Comparison of ENCODE assay signal across 12 cellular contexts in the genomic region with DNA sequence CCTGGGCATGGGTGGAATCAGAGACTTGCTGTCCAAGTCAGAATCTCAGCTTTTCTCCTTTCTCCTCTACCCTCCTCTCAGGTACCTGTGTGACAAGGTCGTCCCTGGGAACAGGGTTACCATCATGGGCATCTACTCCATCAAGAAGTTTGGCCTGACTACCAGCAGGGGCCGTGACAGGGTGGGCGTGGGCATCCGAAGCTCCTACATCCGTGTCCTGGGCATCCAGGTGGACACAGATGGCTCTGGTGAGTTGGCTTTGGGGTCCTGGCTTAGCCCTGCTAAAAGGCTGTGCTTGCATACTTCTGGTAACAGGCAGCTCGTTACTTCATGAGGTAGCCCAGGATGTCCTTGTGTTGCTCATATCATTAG. TPM values are rescaled to one million over a fixed set of nuclear protein-coding genes. Genes with fewer than 3 reads are reported as not detected.
DNase-seq lines count a peak whose midpoint lies in the region; ATAC-seq and TF ChIP-seq lines count a peak whose summit lies in the region.
"Had no signal": no experiment of that assay in that cellular context is flagged by ENCODE, and none has a peak within 500 bp of the region (broad histone marks: within the 10 kb centered on the region; RNA-seq: fewer than 3 reads in every experiment).

No MANE protein-coding gene starts in this region.

- H3K9me3 ChIP-seq in transverse colon = no peaks in the 10 kb centered on the region

- H3K27ac ChIP-seq in transverse colon = peak overlapping the region in 3 of 4 donors; percentile 52 to 64 (median 56)
- H3K27ac ChIP-seq: epithelial cell of prostate, parathyroid adenoma had no signal

- TF ChIP-seq CTCF in transverse colon (IDR thresholded peaks at IDR 0.05) = no peak

- ATAC-seq in HG03571 (IDR thresholded peaks at IDR 0.05; ENCODE audit: unreplicated experiment) = peak; percentile 1
- ATAC-seq in effector memory CD8-positive, alpha-beta T cell (replicated peaks) = no peak
- ATAC-seq in GM21619 (IDR thresholded peaks at IDR 0.05; ENCODE audit: unreplicated experiment) = no peak
- no peak for ATAC-seq in HG02678 (IDR thresholded peaks at IDR 0.05; ENCODE audit: unreplicated experiment)

- TF ChIP-seq EP300 in transverse colon (IDR thresholded peaks at IDR 0.05; ENCODE audit: low read depth) = no peak

- H3K27me3 ChIP-seq in transverse colon = no peaks in the 10 kb centered on the region

- no peak for TF ChIP-seq POLR2A in transverse colon (IDR thresholded peaks at IDR 0.05)

- no peak for DNase-seq in T-helper 2 cell treated with Interferon-gamma antibody and Interleukin-4, amounts not matched to agents 5 μg/mL and 100 μg/mL, for 36 hours (ENCODE audit: low spot score)
- DNase-seq in T-helper 2 cell = no peak
- DNase-seq in effector memory CD8-positive, alpha-beta T cell = no peak
- DNase-seq in transverse colon = no peak
- DNase-seq in 8988T = no peak
- DNase-seq: GOT3 had no signal

- H3K4me1 ChIP-seq in transverse colon = no peaks in the 10 kb centered on the region
- H3K4me1 ChIP-seq: parathyroid adenoma had no signal

- H3K27ac Mint-ChIP-seq in T-helper 2 cell treated with Interferon-gamma antibody and Interleukin-4, amounts not matched to agents 5 μg/mL and 100 μg/mL, for 36 hours = peak overlapping the region; percentile 60
- peak overlapping the region; percentile 64 to 90 for H3K27ac Mint-ChIP-seq in effector memory CD8-positive, alpha-beta T cell

- in situ Hi-C loops in transverse colon (cut with MboI; ENCODE audit: low pct_ligation_motif_present in 1 of 4, low pct_unique_long_range_greater_than_20kb in 1 of 4, low sequenced_read_pairs in 3 of 4) = loop anchor here in 1 of 4 donors (25.0 kb wide), 2 partner anchors 327 to 702 kb away; no protein-coding TSS in a partner anchor

- WGBS in transverse colon (ENCODE audit: low coverage in 1 of 2), 2 donors = 69% methylated on average over 6 of the region's 6 CpGs; no CpG with 5 or more reads in 1 of the 2 donors

- no peaks in the 10 kb centered on the region for H3K27me3 Mint-ChIP-seq in T-helper 2 cell treated with Interferon-gamma antibody and Interleukin-4, amounts not matched to agents 5 μg/mL and 100 μg/mL, for 36 hours (ENCODE audit: low read depth)
- H3K27me3 Mint-ChIP-seq in effector memory CD8-positive, alpha-beta T cell = no peaks in the 10 kb centered on the region

- peaks cover 9% of the 10 kb centered on the region for H3K4me1 Mint-ChIP-seq in T-helper 2 cell treated with Interferon-gamma antibody and Interleukin-4, amounts not matched to agents 5 μg/mL and 100 μg/mL, for 36 hours (ENCODE audit: low read depth)
- peaks cover 7 to 8% of the 10 kb centered on the region in 2 donors for H3K4me1 Mint-ChIP-seq in effector memory CD8-positive, alpha-beta T cell (ENCODE audit: low read depth in 2 of 2)

- H3K4me3 Mint-ChIP-seq in T-helper 2 cell treated with Interferon-gamma antibody and Interleukin-4, amounts not matched to agents 5 μg/mL and 100 μg/mL, for 36 hours = no peak overlapping the region
- H3K4me3 Mint-ChIP-seq in effector memory CD8-positive, alpha-beta T cell = no peak overlapping the region
- H3K4me3 Mint-ChIP-seq: CD8-positive, alpha-beta memory T cell had no signal

- H3K9me3 Mint-ChIP-seq in T-helper 2 cell treated with Interferon-gamma antibody and Interleukin-4, amounts not matched to agents 5 μg/mL and 100 μg/mL, for 36 hours = no peaks in the 10 kb centered on the region
- H3K9me3 Mint-ChIP-seq in effector memory CD8-positive, alpha-beta T cell = no peaks in the 10 kb centered on the region
- H3K9me3 Mint-ChIP-seq: CD8-positive, alpha-beta memory T cell had no signal

- H3K36me3 Mint-ChIP-seq in T-helper 2 cell treated with Interferon-gamma antibody and Interleukin-4, amounts not matched to agents 5 μg/mL and 100 μg/mL, for 36 hours (ENCODE audit: low read depth) = peaks cover 67% of the 10 kb centered on the region
- H3K36me3 Mint-ChIP-seq in effector memory CD8-positive, alpha-beta T cell (ENCODE audit: insufficient read depth) = peaks cover 56% of the 10 kb centered on the region

- peaks cover 0 to 35% (median 0%) of the 10 kb centered on the region in 4 donors for H3K36me3 ChIP-seq in transverse colon

- intact Hi-C loops in transverse colon (cut with DNase I; ENCODE audit: low total_unique reads) = no loop called here

- H3K4me3 ChIP-seq in transverse colon = no peak overlapping the region

RNA-seq across cellular contexts. Expression of gene MCM5, which starts 10.7 kb away (rescaled TPM):
- 10 to 100 TPM; 11.6 to 26.6 (median 13.3) TPM for total RNA-seq in transverse colon

RNA-seq across cellular contexts. Expression of gene HMOX1, which starts 29.8 kb away (rescaled TPM):
- total RNA-seq in transverse colon = 100 to 1,000 TPM in 1 of 4 donors, 10 to 100 TPM in 2, under 1 TPM in 1; 1.00 to 172 (median 42.7) TPM
